In the genomic region with DNA sequence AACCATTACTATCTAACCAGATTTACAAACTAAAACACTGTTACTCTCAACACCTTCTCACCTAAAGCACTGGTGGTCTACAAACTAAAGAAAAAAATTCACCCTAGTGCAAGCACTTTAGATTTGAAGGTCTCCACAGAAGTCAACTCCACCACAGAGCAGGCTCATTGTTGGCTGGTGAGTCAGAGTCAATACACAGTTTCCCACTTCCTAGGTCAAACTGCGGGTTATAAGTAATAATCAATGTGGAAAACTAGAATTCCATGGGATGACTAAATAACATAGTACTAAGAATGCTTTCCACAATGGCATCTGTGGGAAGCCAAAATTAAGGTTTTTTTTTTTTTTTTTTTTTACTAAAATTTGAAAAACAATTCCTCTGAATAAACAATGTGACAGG, we compare ENCODE assay signal across 15 cellular contexts.
A peak's percentile ranks its signal among the peaks of the same experiment; 100 is the strongest.
DNase-seq lines count a peak whose midpoint lies in the region; TF ChIP-seq lines count a peak whose summit lies in the region.
"Had no signal": no experiment of that assay in that cellular context is flagged by ENCODE, and none has a peak within 500 bp of the region (broad histone marks: within the 10 kb centered on the region; RNA-seq: fewer than 3 reads in every experiment).

No MANE protein-coding gene starts in this region.

- TF ChIP-seq EP300 in sigmoid colon (IDR thresholded peaks at IDR 0.05), result no peak

- peak; percentile 37 for DNase-seq in Calu3
- DNase-seq in NCI-H226, result peak; percentile 22
- DNase-seq in epithelial cell of esophagus (ENCODE audit: low read depth), result peak; percentile 71
- DNase-seq in myocyte (ENCODE audit: low read depth), result peak; percentile 51
- DNase-seq in activated CD8-positive, alpha-beta memory T cell treated with anti-CD3 and anti-CD28 coated beads, Interleukin-2, amount 50 U/mL, for 48 hours, result no peak
- no peak for DNase-seq in NCI-H524 (lab: John Stamatoyannopoulos, UW)
- DNase-seq in Kasumi-1 (lab: John Stamatoyannopoulos, UW), result no peak
- DNase-seq in sigmoid colon, result no peak
- DNase-seq: activated CD4-positive, alpha-beta T cell treated with anti-CD3 and anti-CD28 coated beads for 48 hours; C1 segment of cervical spinal cord; foreskin melanocyte; left ventricle myocardium inferior; nucleus accumbens; T-helper 17 cell had no signal

- no peaks in the 10 kb centered on the region for H3K27me3 Mint-ChIP-seq in Calu3 (ENCODE audit: unreplicated experiment)
- H3K27me3 Mint-ChIP-seq: T-helper 17 cell had no signal

- H3K9me3 ChIP-seq in sigmoid colon, result no peaks in the 10 kb centered on the region
- H3K9me3 ChIP-seq: left ventricle myocardium inferior had no signal

- H3K4me1 ChIP-seq in sigmoid colon, result peaks cover 0 to 43% (median 26%) of the 10 kb centered on the region in 4 donors

- no peaks in the 10 kb centered on the region for H3K9me3 Mint-ChIP-seq in Calu3 (ENCODE audit: low read depth, unreplicated experiment)

- H3K4me1 Mint-ChIP-seq in Calu3 (ENCODE audit: low read depth, unreplicated experiment), result peaks cover 47% of the 10 kb centered on the region
- H3K4me1 Mint-ChIP-seq: T-helper 17 cell had no signal

- BruUV-seq in Calu3 (replicated peaks; lab: Mats Ljungman, UMichigan), result no TSS peak

- CTCF ChIA-PET in Calu3 (lab: Charles Lee), result no interaction called here

- H3K4me3 Mint-ChIP-seq in Calu3 (ENCODE audit: low read depth, unreplicated experiment), result peak overlapping the region; percentile 50
- H3K4me3 Mint-ChIP-seq: T-helper 17 cell had no signal

- H3K4me3 ChIP-seq in epithelial cell of esophagus (ENCODE audit: low read length) (no peak overlapping the region), sigmoid colon (no peak overlapping the region)
- H3K4me3 ChIP-seq: cardiac muscle cell, left ventricle myocardium inferior had no signal

- intact Hi-C loops in Calu3 (cut with micrococcal nuclease; ENCODE audit: unreplicated experiment), result loop anchor here (5.0 to 10.0 kb wide), 5 partner anchors 153 to 305 kb away; no protein-coding TSS in a partner anchor
- intact Hi-C loops in sigmoid colon (cut with DNase I), result loop anchor here (10.0 kb wide), 1 partner anchor 265 kb away; no protein-coding TSS in a partner anchor

- H3K27ac Mint-ChIP-seq in Calu3 (ENCODE audit: unreplicated experiment), result peak overlapping the region; percentile 74
- H3K27ac Mint-ChIP-seq: T-helper 17 cell had no signal

- no peak for TF ChIP-seq CTCF in Calu3 (IDR thresholded peaks at IDR 0.05; ENCODE audit: unreplicated experiment)
- no peak for TF ChIP-seq CTCF in epithelial cell of esophagus (IDR thresholded peaks at IDR 0.05; ENCODE audit: insufficient read depth, low read depth, low read length, missing control alignments)
- TF ChIP-seq CTCF in sigmoid colon (IDR thresholded peaks at IDR 0.05), result no peak

- peak overlapping the region in 2 of 4 donors; percentile 46 to 60 for H3K27ac ChIP-seq in sigmoid colon
- H3K27ac ChIP-seq: cardiac muscle cell, left ventricle myocardium inferior had no signal

- no peaks in the 10 kb centered on the region for H3K27me3 ChIP-seq in sigmoid colon
- H3K27me3 ChIP-seq: cardiac muscle cell had no signal

- H3K36me3 Mint-ChIP-seq in Calu3 (ENCODE audit: insufficient read depth, unreplicated experiment), result no peaks in the 10 kb centered on the region

- whole genome bisulfite sequencing in sigmoid colon, 2 donors, result 87 to 88% methylated on average over 1 of the region's 1 CpG

- no peak for TF ChIP-seq POLR2A in sigmoid colon (IDR thresholded peaks at IDR 0.05)

- no peaks in the 10 kb centered on the region for H3K36me3 ChIP-seq in sigmoid colon
- H3K36me3 ChIP-seq: cardiac muscle cell, left ventricle myocardium inferior had no signal

Comparison
In these comparisons a context has a peak if more than half of its experiments do, and no peak if none do; other contexts are left out.
1. DNase-seq: peak in Calu3 (single experiment), NCI-H226 (single experiment), epithelial cell of esophagus (single experiment) and myocyte (single experiment); none in activated CD8-positive, alpha-beta memory T cell treated with anti-CD3 and anti-CD28 coated beads, Interleukin-2, amount 50 U/mL, for 48 hours (single experiment), NCI-H524 (0 of 2), Kasumi-1 (0 of 2) and sigmoid colon (single experiment).